In the genomic region with DNA sequence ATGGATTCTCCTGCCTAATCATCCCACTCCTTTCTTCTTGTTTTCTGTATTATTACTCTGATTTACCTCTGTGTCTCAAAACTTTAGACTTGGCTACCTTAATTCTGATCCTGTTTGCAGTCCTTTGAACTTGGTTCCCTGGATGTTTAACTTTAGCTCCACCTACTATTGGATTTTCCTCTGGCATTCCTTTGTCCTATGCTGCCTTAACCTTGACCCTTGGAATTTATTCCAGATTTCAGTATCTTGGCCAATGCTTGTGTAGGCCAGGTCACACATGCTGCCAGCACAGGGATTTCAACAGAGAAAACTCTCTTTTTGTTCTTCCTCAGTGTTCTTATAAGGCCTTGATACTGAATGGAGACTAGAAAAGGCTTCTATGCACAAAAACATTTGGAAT, we compare ENCODE assay signal across 1 cellular context.
A peak's percentile ranks its signal among the peaks of the same experiment; 100 is the strongest.
TF ChIP-seq lines count a peak whose summit lies in the region.

No MANE protein-coding gene starts in this region.

TF ChIP-seq in liver, 16 proteins besides CTCF, POLR2A, EP300 and RAD21:
- TF ChIP-seq, protein P1, sequence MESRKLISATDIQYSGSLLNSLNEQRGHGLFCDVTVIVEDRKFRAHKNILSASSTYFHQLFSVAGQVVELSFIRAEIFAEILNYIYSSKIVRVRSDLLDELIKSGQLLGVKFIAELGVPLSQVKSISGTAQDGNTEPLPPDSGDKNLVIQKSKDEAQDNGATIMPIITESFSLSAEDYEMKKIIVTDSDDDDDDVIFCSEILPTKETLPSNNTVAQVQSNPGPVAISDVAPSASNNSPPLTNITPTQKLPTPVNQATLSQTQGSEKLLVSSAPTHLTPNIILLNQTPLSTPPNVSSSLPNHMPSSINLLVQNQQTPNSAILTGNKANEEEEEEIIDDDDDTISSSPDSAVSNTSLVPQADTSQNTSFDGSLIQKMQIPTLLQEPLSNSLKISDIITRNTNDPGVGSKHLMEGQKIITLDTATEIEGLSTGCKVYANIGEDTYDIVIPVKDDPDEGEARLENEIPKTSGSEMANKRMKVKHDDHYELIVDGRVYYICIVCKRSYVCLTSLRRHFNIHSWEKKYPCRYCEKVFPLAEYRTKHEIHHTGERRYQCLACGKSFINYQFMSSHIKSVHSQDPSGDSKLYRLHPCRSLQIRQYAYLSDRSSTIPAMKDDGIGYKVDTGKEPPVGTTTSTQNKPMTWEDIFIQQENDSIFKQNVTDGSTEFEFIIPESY (IDR thresholded peaks at IDR 0.05) = peak; percentile 39
- peak in 1 of 2 donors; percentile 43 for TF ChIP-seq JUND (IDR thresholded peaks at IDR 0.05)
- peak; percentile 98 to 99 for TF ChIP-seq HNF4A (conservative IDR thresholded peaks at IDR 0.05)
- TF ChIP-seq YY1 (IDR thresholded peaks at IDR 0.05) = peak; percentile 21
- no peak for TF ChIP-seq NR2F2 (IDR thresholded peaks at IDR 0.05)
- TF ChIP-seq HNF4G (IDR thresholded peaks at IDR 0.05) = peak; percentile 76
- peak; percentile 70 to 79 for TF ChIP-seq RXRA (IDR thresholded peaks at IDR 0.05)
- TF ChIP-seq, protein P2, sequence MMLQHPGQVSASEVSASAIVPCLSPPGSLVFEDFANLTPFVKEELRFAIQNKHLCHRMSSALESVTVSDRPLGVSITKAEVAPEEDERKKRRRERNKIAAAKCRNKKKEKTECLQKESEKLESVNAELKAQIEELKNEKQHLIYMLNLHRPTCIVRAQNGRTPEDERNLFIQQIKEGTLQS (IDR thresholded peaks at IDR 0.05) = no peak
- TF ChIP-seq SP1 (IDR thresholded peaks at IDR 0.05) = peak; percentile 52
- TF ChIP-seq, protein P3, sequence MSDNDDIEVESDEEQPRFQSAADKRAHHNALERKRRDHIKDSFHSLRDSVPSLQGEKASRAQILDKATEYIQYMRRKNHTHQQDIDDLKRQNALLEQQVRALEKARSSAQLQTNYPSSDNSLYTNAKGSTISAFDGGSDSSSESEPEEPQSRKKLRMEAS (IDR thresholded peaks at IDR 0.05) = peak; percentile 41
